In the genomic region with DNA sequence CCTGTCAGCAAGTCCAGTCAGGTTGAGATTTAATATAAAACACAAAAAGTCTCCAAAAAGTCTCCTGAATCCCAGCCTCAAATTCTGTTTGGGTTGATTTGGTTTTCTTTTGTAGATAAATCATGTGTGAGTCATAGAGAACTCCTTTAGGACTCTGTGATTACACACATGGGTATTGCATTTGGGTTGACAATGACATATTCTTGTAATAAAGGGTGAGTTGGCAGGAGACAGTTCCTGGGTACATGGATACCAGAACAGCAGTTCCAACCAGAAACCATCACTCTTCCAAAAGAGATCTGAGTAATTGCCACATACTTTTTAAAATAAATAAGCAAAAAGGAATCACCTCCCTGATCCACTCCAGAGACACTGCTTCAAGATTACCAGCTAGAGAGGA, we compare ENCODE assay signal across 16 cellular contexts.
DNase-seq lines count a peak whose midpoint lies in the region; ATAC-seq and TF ChIP-seq lines count a peak whose summit lies in the region.
"Had no signal": no experiment of that assay in that cellular context is flagged by ENCODE, and none has a peak within 500 bp of the region (broad histone marks: within the 10 kb centered on the region; RNA-seq: fewer than 3 reads in every experiment).

No MANE protein-coding gene starts in this region.

- TF ChIP-seq CTCF in AG10803 (conservative IDR thresholded peaks at IDR 0.05; ENCODE audit: low read length), result no peak
- TF ChIP-seq CTCF in fibroblast of mammary gland (conservative IDR thresholded peaks at IDR 0.05; ENCODE audit: control insufficient read depth, insufficient read depth, low read depth, low read length), result no peak

- DNase-seq in AG10803 (ENCODE audit: low read depth) (peak; percentile 9), EH (ENCODE audit: low read depth) (peak; percentile 1), OCI-M1 (lab: John Stamatoyannopoulos, UW) (peak; percentile 68), fibroblast of mammary gland (ENCODE audit: low read depth) (peak; percentile 50), NOMO-1 treated with dmso at 0.1 percent for 144 hours (lab: John Stamatoyannopoulos, UW; ENCODE audit: unreplicated experiment) (no peak)
- DNase-seq: activated CD4-positive, alpha-beta T cell treated with anti-CD3 and anti-CD28 coated beads, Interleukin-2, amount 50 U/mL, for 4 hours; BE2C; dermis blood vessel endothelial cell; NCI-H1105 treated with DMSO at 0.1 percent for 48 hours; NCI-H510A; thyroid gland had no signal

- no peak overlapping the region for H3K4me3 ChIP-seq in AG10803 (ENCODE audit: low read length)
- no peak overlapping the region for H3K4me3 ChIP-seq in fibroblast of mammary gland (ENCODE audit: control insufficient read depth, low read depth, low read length)
- H3K4me3 ChIP-seq: hepatocyte, right atrium auricular region, thyroid gland had no signal

- no peak for TF ChIP-seq POLR2A in GM18505 (IDR thresholded peaks at IDR 0.05; ENCODE audit: borderline replicate concordance, extremely low read depth, insufficient read depth, insufficient read length)

- ATAC-seq in GM19023 (IDR thresholded peaks at IDR 0.05; ENCODE audit: unreplicated experiment) (no peak), GM18505 (IDR thresholded peaks at IDR 0.05; ENCODE audit: unreplicated experiment) (no peak)
- ATAC-seq: foreskin keratinocyte had no signal
